ENCODE assay signal across 18 cellular contexts in genomic region chr1:165053273-165053835, GRCh38.
DNase-seq lines count a peak whose midpoint lies in the region; ATAC-seq, FAIRE-seq and TF ChIP-seq lines count a peak whose summit lies in the region.
"Had no signal": no experiment of that assay in that cellular context is flagged by ENCODE, and none has a peak within 500 bp of the region (broad histone marks: within the 10 kb centered on the region; RNA-seq: fewer than 3 reads in every experiment).

No MANE protein-coding gene starts in this region.

- peaks cover 21% of the 10 kb centered on the region for H3K27me3 Mint-ChIP-seq in MCF 10A (ENCODE audit: insufficient read depth, unreplicated experiment)
- peaks cover 13% of the 10 kb centered on the region for H3K27me3 Mint-ChIP-seq in brain

- FAIRE-seq in HepG2 (lab: Jason Lieb, UNC), result no peak
- FAIRE-seq: A204.1 had no signal

- DNase-seq in MCF 10A (ENCODE audit: unreplicated experiment) (peak; percentile 13), mammary epithelial cell (no peak), iPS-NIHi7 (ENCODE audit: extremely low spot score) (peak; percentile 45), uterus (no peak), DMS 273 treated with DMSO at 0.1 percent for 48 hours (lab: John Stamatoyannopoulos, UW) (no peak), globus pallidus (ENCODE audit: low spot score) (no peak), HepG2 (ENCODE audit: low spot score) (no peak)
- DNase-seq: C1 segment of cervical spinal cord, Karpas-422, NCI-H1105 treated with DMSO at 0.1 percent for 48 hours, NCI-H1694 treated with DMSO at 0.1 percent for 48 hours, NCI-H2107, NCI-H345, NCI-H526 treated with DMSO at 0.1 percent for 48 hours, RPMI8226 had no signal

- no peak overlapping the region for H3K4me2 ChIP-seq in mammary epithelial cell (ENCODE audit: insufficient read depth, low read depth, low read length)
- no peak overlapping the region for H3K4me2 ChIP-seq in HepG2 (ENCODE audit: low read depth, low read length)

- TF ChIP-seq EP300 in HepG2 (IDR thresholded peaks at IDR 0.05; ENCODE audit: low read depth in 2 of 2, low read length in 2 of 2) (no peak), HepG2 (CRISPR knock-in tag; IDR thresholded peaks at IDR 0.05; ENCODE audit: borderline replicate concordance) (no peak)

- H3K4me3 ChIP-seq in mammary epithelial cell (replicated peaks in 1 of 3; ENCODE audit: insufficient read depth in 1 of 3, low read depth in 2 of 3, low read length in 3 of 3) (no peak overlapping the region), uterus (no peak overlapping the region), HepG2 (replicated peaks in 1 of 3; ENCODE audit: insufficient read depth in 1 of 3, low read depth in 2 of 3, low read length in 3 of 3) (no peak overlapping the region)

- dilution Hi-C loops in mammary epithelial cell (cut with HindIII; ENCODE audit: low sequenced_read_pairs), result no loop called here

- CTCF ChIA-PET in MCF 10A (lab: Yijun Ruan, JAX) (interaction anchor here (0.6 to 2.1 kb wide), 5 partner anchors 14 to 264 kb away, joined by 3 to 16 read pairs (median 4); no protein-coding TSS in a partner anchor), mammary epithelial cell (lab: Charles Lee; ENCODE audit: low non-redundant PET) (interaction anchor here (0.7 kb wide), 1 partner anchor 721 kb away, joined by 3 read pairs; no protein-coding TSS in a partner anchor), HepG2 (lab: Yijun Ruan, JAX; ENCODE audit: low intra/inter-chr PET ratio, low total read pairs) (no interaction called here)

- H3K27me3 ChIP-seq in mammary epithelial cell (ENCODE audit: insufficient read depth, low read length) (no peaks in the 10 kb centered on the region), uterus (no peaks in the 10 kb centered on the region), HepG2 (ENCODE audit: control insufficient read depth in 1 of 2, insufficient read depth in 2 of 2, low read length in 2 of 2) (no peaks in the 10 kb centered on the region)

- H2AFZ ChIP-seq in mammary epithelial cell (ENCODE audit: low read depth, low read length), result no peak overlapping the region
- no peak overlapping the region for H2AFZ ChIP-seq in HepG2 (ENCODE audit: low read length)

- H3K4me1 ChIP-seq in mammary epithelial cell (ENCODE audit: insufficient read depth, low read length), result no peaks in the 10 kb centered on the region
- H3K4me1 ChIP-seq in uterus, result no peaks in the 10 kb centered on the region
- H3K4me1 ChIP-seq in HepG2 (ENCODE audit: insufficient read depth, low read length), result no peaks in the 10 kb centered on the region

- POLR2A ChIA-PET in MCF 10A (lab: Yijun Ruan, JAX) (interaction anchor here (1.3 kb wide), 1 partner anchor 11 kb away, joined by 3 read pairs; no protein-coding TSS in a partner anchor), HepG2 (lab: Yijun Ruan, JAX) (no interaction called here)

- H3K27ac Mint-ChIP-seq in MCF 10A (ENCODE audit: low read depth, unreplicated experiment) (no peak overlapping the region), brain (peak overlapping the region; percentile 30 to 73 (median 71))

- H3K27ac ChIP-seq in mammary epithelial cell (ENCODE audit: insufficient read depth, low read depth, low read length) (no peak overlapping the region), uterus (peak overlapping the region; percentile 30 to 58), HepG2 (ENCODE audit: extremely low read length, insufficient read depth, low read length) (no peak overlapping the region)

- intact Hi-C loops in MCF 10A (cut with micrococcal nuclease), result loop anchor here (5.0 kb wide), 1 partner anchor 131 kb away; no protein-coding TSS in a partner anchor
- intact Hi-C loops in mammary epithelial cell (cut with micrococcal nuclease), result no loop called here
- intact Hi-C loops in uterus (cut with DNase I; ENCODE audit: low total_unique reads), result no loop called here
- intact Hi-C loops in HepG2 (cut with micrococcal nuclease; ENCODE audit: unreplicated experiment), result no loop called here

- H4K20me1 ChIP-seq in mammary epithelial cell (ENCODE audit: insufficient read depth, low read length), result no peaks in the 10 kb centered on the region
- H4K20me1 ChIP-seq in HepG2 (ENCODE audit: insufficient read depth, low read length), result no peaks in the 10 kb centered on the region

- no peaks in the 10 kb centered on the region for H3K79me2 ChIP-seq in mammary epithelial cell (ENCODE audit: insufficient read depth, low read length)
- no peaks in the 10 kb centered on the region for H3K79me2 ChIP-seq in HepG2 (ENCODE audit: insufficient read depth, low read length)

- no peaks in the 10 kb centered on the region for H3K36me3 Mint-ChIP-seq in MCF 10A (ENCODE audit: insufficient read depth, unreplicated experiment)
- H3K36me3 Mint-ChIP-seq in brain, result no peaks in the 10 kb centered on the region

- H3K4me3 Mint-ChIP-seq in MCF 10A (ENCODE audit: unreplicated experiment) (no peak overlapping the region), brain (peak overlapping the region in 1 of 5 experiments; percentile 2)

- no peak for ATAC-seq in HepG2
- ATAC-seq: HCT116 had no signal

- TF ChIP-seq RAD21 in HepG2 (CRISPR knock-in tag; IDR thresholded peaks at IDR 0.05), result no peak

- TF ChIP-seq POLR2A in uterus (IDR thresholded peaks at IDR 0.05), result no peak
- no peak for TF ChIP-seq POLR2A in HepG2 (IDR thresholded peaks at IDR 0.05; ENCODE audit: insufficient read depth in 1 of 2, low read depth in 2 of 2, low read length in 2 of 2)

- in situ Hi-C loops in mammary epithelial cell (cut with MboI; ENCODE audit: low sequenced_read_pairs in 2 of 2), result loop anchor here (25.0 kb wide), 3 partner anchors 1516 to 1666 kb away; no protein-coding TSS in a partner anchor
- in situ Hi-C loops in HepG2 (cut with HindIII; ENCODE audit: extremely low pct_ligation_motif_present, low pct_unique_long_range_greater_than_20kb), result loop anchor here (25.0 kb wide), 1 partner anchor 1666 kb away; no protein-coding TSS in a partner anchor

- no TSS peak for BruUV-seq in MCF 10A (replicated peaks; lab: Mats Ljungman, UMichigan)
- BruUV-seq in mammary epithelial cell (replicated peaks; lab: Mats Ljungman, UMichigan), result no TSS peak
- no TSS peak for BruUV-seq in HepG2 (replicated peaks; lab: Mats Ljungman, UMichigan)

- H3K9me3 Mint-ChIP-seq in MCF 10A (ENCODE audit: unreplicated experiment) (no peaks in the 10 kb centered on the region), brain (peaks cover 0 to 5% (median 0%) of the 10 kb centered on the region in 5 experiments)

- H3K36me3 ChIP-seq in mammary epithelial cell (ENCODE audit: insufficient read depth, low read length) (no peaks in the 10 kb centered on the region), uterus (no peaks in the 10 kb centered on the region), HepG2 (replicated peaks in 1 of 2; ENCODE audit: control insufficient read depth in 1 of 2, insufficient read depth in 2 of 2, low read length in 2 of 2) (no peaks in the 10 kb centered on the region)

- H3K4me1 Mint-ChIP-seq in MCF 10A (ENCODE audit: insufficient read depth, unreplicated experiment) (peaks cover 13% of the 10 kb centered on the region), brain (peaks cover 40% of the 10 kb centered on the region)

- no peak for TF ChIP-seq CTCF in MCF 10A (IDR thresholded peaks at IDR 0.05; ENCODE audit: unreplicated experiment)
- no peak for TF ChIP-seq CTCF in mammary epithelial cell (conservative IDR thresholded peaks at IDR 0.05 in 1 of 2, IDR thresholded peaks at IDR 0.05 in 1 of 2; ENCODE audit: extremely low read depth in 1 of 2, insufficient read depth in 1 of 2, low read depth in 1 of 2, low read length in 2 of 2)
- no peak for TF ChIP-seq CTCF in brain (conservative IDR thresholded peaks at IDR 0.05)
- no peak for TF ChIP-seq CTCF in uterus (IDR thresholded peaks at IDR 0.05)
- no peak for TF ChIP-seq CTCF in HepG2 (CRISPR knock-in tag; IDR thresholded peaks at IDR 0.05)

- no peaks in the 10 kb centered on the region for H3K9me3 ChIP-seq in mammary epithelial cell (replicated peaks; ENCODE audit: insufficient read depth, low read length)
- no peaks in the 10 kb centered on the region for H3K9me3 ChIP-seq in uterus
- H3K9me3 ChIP-seq in HepG2 (ENCODE audit: low read length), result no peaks in the 10 kb centered on the region

- WGBS in mammary epithelial cell (ENCODE audit: low coverage, missing lambda C conversion rate), result 46% methylated on average over 2 of the region's 3 CpGs
- WGBS in HepG2 (ENCODE audit: low lambda C conversion rate), result 0% methylated on average over 3 of the region's 3 CpGs

- H3K9ac ChIP-seq in mammary epithelial cell (ENCODE audit: insufficient read depth, low read length) (no peak overlapping the region), HepG2 (ENCODE audit: insufficient read depth, low read depth, low read length) (no peak overlapping the region)

TF ChIP-seq in HepG2, 621 proteins besides CTCF, POLR2A, EP300 and RAD21:
- TF ChIP-seq IRF9 (CRISPR knock-in tag; IDR thresholded peaks at IDR 0.05; ENCODE audit: borderline replicate concordance), result no peak
- TF ChIP-seq MIXL1 (CRISPR knock-in tag; IDR thresholded peaks at IDR 0.05), result no peak
- no peak for TF ChIP-seq KDM6A (CRISPR knock-in tag; IDR thresholded peaks at IDR 0.05; ENCODE audit: low read depth)
- TF ChIP-seq ELF1 (CRISPR knock-in tag; IDR thresholded peaks at IDR 0.05), result no peak

Comparison
In these comparisons a context has a peak if more than half of its experiments do, and no peak if none do; other contexts are left out.
1. DNase-seq: peak in MCF 10A (single experiment) and iPS-NIHi7 (single experiment); none in mammary epithelial cell (single experiment), uterus (0 of 2), DMS 273 treated with DMSO at 0.1 percent for 48 hours (single experiment), globus pallidus (single experiment) and HepG2 (single experiment).
2. H3K27ac ChIP-seq: peak in uterus (2 of 2); none in mammary epithelial cell (single experiment) and HepG2 (single experiment).